ENCODE assay signal across 17 cellular contexts in genomic region chr15:99537344-99537743, GRCh38. TPM values are rescaled to one million over a fixed set of nuclear protein-coding genes. Genes with fewer than 3 reads are reported as not detected.
DNase-seq lines count a peak whose midpoint lies in the region; ATAC-seq and TF ChIP-seq lines count a peak whose summit lies in the region.
"Had no signal": no experiment of that assay in that cellular context is flagged by ENCODE, and none has a peak within 500 bp of the region (broad histone marks: within the 10 kb centered on the region; RNA-seq: fewer than 3 reads in every experiment).

No MANE protein-coding gene starts in this region.

- no peaks in the 10 kb centered on the region; the same call in 1 of the 2 replicates for H3K9me3 ChIP-seq in PC-9 (ENCODE audit: insufficient read depth, low read depth)
- H3K9me3 ChIP-seq: upper lobe of left lung had no signal

- BruUV-seq in PC-9 (replicated peaks; lab: Mats Ljungman, UMichigan): no TSS peak

- peak overlapping the region; percentile 33 for H3K27ac ChIP-seq in PC-9
- H3K27ac ChIP-seq in dorsolateral prefrontal cortex: peak overlapping the region; percentile 16 to 94 (median 86)
- peak overlapping the region; percentile 85 for H3K27ac ChIP-seq in temporal lobe (ENCODE audit: low read depth, low read length)
- H3K27ac ChIP-seq: epithelial cell of prostate, upper lobe of left lung had no signal

- H3K4me2 ChIP-seq in PC-9: no peak overlapping the region

- POLR2A ChIA-PET in PC-9 (lab: Charles Lee; ENCODE audit: unreplicated experiment): no interaction called here

- intact Hi-C loops in PC-9 (cut with micrococcal nuclease; ENCODE audit: unreplicated experiment) (no loop called here), dorsolateral prefrontal cortex (cut with DNase I) (no loop called here)

- no peaks in the 10 kb centered on the region for H4K20me1 ChIP-seq in PC-9 (ENCODE audit: insufficient read depth)

- TF ChIP-seq CTCF in PC-9 (conservative IDR thresholded peaks at IDR 0.05) (no peak), dorsolateral prefrontal cortex (IDR thresholded peaks at IDR 0.05 in 54 of 56, conservative IDR thresholded peaks at IDR 0.05 in 2 of 56; ENCODE audit: low read depth in 1 of 56, partially characterized antibody in 56 of 56) (no peak)

- no peaks in the 10 kb centered on the region for H3K36me3 ChIP-seq in PC-9 (ENCODE audit: low read depth)
- H3K36me3 ChIP-seq: upper lobe of left lung had no signal

- CTCF ChIA-PET in PC-9 (lab: Charles Lee): no interaction called here

- no peak overlapping the region for H2AFZ ChIP-seq in PC-9

- H3K27me3 ChIP-seq in PC-9 (ENCODE audit: insufficient read depth, low read depth) (no peaks in the 10 kb centered on the region), dorsolateral prefrontal cortex (no peaks in the 10 kb centered on the region)
- H3K27me3 ChIP-seq: upper lobe of left lung had no signal

- no peak for ATAC-seq in HG02885 (IDR thresholded peaks at IDR 0.05; ENCODE audit: poor library complexity, unreplicated experiment)
- ATAC-seq in HG03378 (IDR thresholded peaks at IDR 0.05; ENCODE audit: unreplicated experiment): no peak
- ATAC-seq: naive thymus-derived CD8-positive, alpha-beta T cell had no signal

- DNase-seq in PC-9 (no peak), dorsolateral prefrontal cortex (peak in 8 of 10 donors; percentile 16 to 66 (median 56)), inferior parietal cortex (ENCODE audit: extremely low spot score) (peak; percentile 43), 8988T (no peak), NCI-H1417 treated with DMSO at 0.1 percent for 48 hours (lab: John Stamatoyannopoulos, UW) (no peak)
- DNase-seq: activated CD4-positive, CD25-positive, alpha-beta regulatory T cell treated with anti-CD3 and anti-CD28 coated beads, Interleukin-2, amount 50 U/mL, for 72 hours; activated CD8-positive, alpha-beta memory T cell treated with anti-CD3 and anti-CD28 coated beads, Interleukin-2, amount 50 U/mL, for 4 hours; activated naive CD4-positive, alpha-beta T cell treated with anti-CD3 and anti-CD28 coated beads, Interleukin-2, amount 10 ng/mL, durations not matched to agents 7 days and 5 days; DMS153; naive thymus-derived CD8-positive, alpha-beta T cell; NCI-H748 treated with DMSO at 0.1 percent for 48 hours; stimulated activated CD4-positive, alpha-beta T cell treated with anti-CD3 and anti-CD28 coated beads, Interleukin-4, amount 100 ng/mL, for 1 hour; upper lobe of left lung had no signal

- H3F3A ChIP-seq in PC-9 (ENCODE audit: insufficient read depth, low read depth): peaks cover 13% of the 10 kb centered on the region; the same call in 1 of the 2 replicates

- no peaks in the 10 kb centered on the region for H3K9me2 ChIP-seq in PC-9 (ENCODE audit: insufficient read depth)

- H3K79me2 ChIP-seq in PC-9 (ENCODE audit: low read depth): no peaks in the 10 kb centered on the region

- no peak overlapping the region for H3K4me3 ChIP-seq in PC-9
- H3K4me3 ChIP-seq in dorsolateral prefrontal cortex: peak overlapping the region in 3 of 59 donors; percentile 3 to 24 (median 11)
- H3K4me3 ChIP-seq: upper lobe of left lung had no signal

- peaks cover 18% of the 10 kb centered on the region for H3K4me1 ChIP-seq in PC-9 (replicated peaks; ENCODE audit: insufficient read depth)
- H3K4me1 ChIP-seq: upper lobe of left lung had no signal

RNA-seq across cellular contexts. Expression of gene MEF2A, which starts 28.4 kb away (rescaled TPM):
- total RNA-seq in PC-9 (2021): 25.7 and 31.8 TPM in 2 replicates
- total RNA-seq in dorsolateral prefrontal cortex: 100 to 1,000 TPM in 48 of 120 experiments, 10 to 100 TPM in 72; 54.3 to 131 (median 97.1) TPM
- 38.4 TPM for total RNA-seq in temporal lobe

Comparison
In these comparisons a context has a peak if more than half of its experiments do, and no peak if none do; other contexts are left out.
1. DNase-seq: peak in dorsolateral prefrontal cortex (8 of 10) and inferior parietal cortex (single experiment); none in PC-9 (0 of 2), 8988T (single experiment) and NCI-H1417 treated with DMSO at 0.1 percent for 48 hours (single experiment).
2. H3K27ac ChIP-seq: peak in every context shown above with its lines; median percentile 86 in dorsolateral prefrontal cortex; 85 in temporal lobe; 33 in PC-9.